ENCODE assay signal across 34 cellular contexts in the genomic region with DNA sequence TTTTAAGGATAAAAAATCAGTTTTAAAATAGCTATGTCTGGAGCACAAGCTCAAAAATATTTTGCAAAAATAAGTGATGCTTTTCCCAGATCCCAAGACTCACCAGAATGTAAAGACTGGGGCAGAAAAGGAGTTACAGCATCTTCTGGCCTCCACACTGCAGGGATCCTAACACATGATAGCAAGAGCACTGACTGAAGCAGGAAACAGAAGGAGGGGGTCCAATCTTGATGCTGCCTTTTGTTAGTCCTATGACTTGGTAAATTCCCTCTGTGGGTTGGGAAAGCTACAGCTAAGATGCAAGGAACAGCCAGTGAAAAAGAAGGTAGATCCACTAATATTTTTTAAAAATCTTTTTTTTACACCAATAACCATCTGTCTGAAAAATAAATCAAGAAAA. TPM values are rescaled to one million over a fixed set of nuclear protein-coding genes. Genes with fewer than 3 reads are reported as not detected.
"Had no signal": no experiment of that assay in that cellular context is flagged by ENCODE, and none has a peak within 500 bp of the region (broad histone marks: within the 10 kb centered on the region; RNA-seq: fewer than 3 reads in every experiment).

No MANE protein-coding gene starts in this region.

- H3K4me3 ChIP-seq: PC-9 had no signal

- H3K27ac ChIP-seq: PC-9, RWPE1, WERI-Rb-1 had no signal

- H3K36me3 ChIP-seq: WERI-Rb-1 had no signal

- H3K4me2 ChIP-seq: PC-9 had no signal

- DNase-seq: activated CD4-positive, alpha-beta T cell treated with anti-CD3 and anti-CD28 coated beads for 36 hours; activated CD4-positive, alpha-beta T cell treated with anti-CD3 and anti-CD28 coated beads, Interleukin-2, amount 10 ng/mL, durations not matched to agents 7 days and 5 days; activated CD4-positive, alpha-beta T cell treated with anti-CD3 and anti-CD28 coated beads, Interleukin-2, amount 50 U/mL, for 48 hours; activated CD8-positive, alpha-beta T cell treated with anti-CD3 and anti-CD28 coated beads, Interleukin-2, amount 10 ng/mL, durations not matched to agents 7 days and 5 days; activated gamma-delta T cell treated with Interleukin-2 at 50 U/mL for 16 hours; activated naive CD4-positive, alpha-beta T cell treated with anti-CD3 and anti-CD28 coated beads for 36 hours; activated naive CD8-positive, alpha-beta T cell treated with anti-CD3 and anti-CD28 coated beads, Interleukin-2, amount 50 U/mL, for 24 hours; activated T-cell treated with anti-CD3 and anti-CD28 coated beads for 4 hours; activated T-cell treated with anti-CD3 and anti-CD28 coated beads, Interleukin-2, amount 50 U/mL, for 4 hours; anterior cingulate cortex; caudate nucleus; cerebellar nuclear complex; MM.1S; MV-4-11; NCI-H1092; NCI-H1436 treated with DMSO at 0.1 percent for 48 hours; NCI-H1694 treated with DMSO at 0.1 percent for 48 hours; NCI-H2029 treated with DMSO at 0.1 percent for 48 hours; NCI-H2107; NCI-H2171; NCI-H510A; NCI-H526; NCI-H748 treated with DMSO at 0.1 percent for 48 hours; NK-92 treated with Interleukin-12 subunit alpha and Interleukin-12 subunit beta, amount 100 ng/mL, for 24 hours; PC-9; SIG-M5; T1000; WERI-Rb-1 had no signal

RNA-seq across cellular contexts. Expression of gene TNR, which starts 54.2 kb away (rescaled TPM):
- total RNA-seq: activated CD4-positive, alpha-beta T cell treated with anti-CD3 and anti-CD28 coated beads, Interleukin-2, amount 10 ng/mL, durations not matched to agents 7 days and 5 days; activated CD8-positive, alpha-beta T cell treated with anti-CD3 and anti-CD28 coated beads, Interleukin-2, amount 10 ng/mL, durations not matched to agents 7 days and 5 days; activated naive CD4-positive, alpha-beta T cell treated with anti-CD3 and anti-CD28 coated beads for 36 hours; activated T-cell treated with anti-CD3 and anti-CD28 coated beads, Interleukin-2, amount 50 U/mL, for 4 hours; activated T-helper 1 cell treated with anti-CD3 and anti-CD28 coated beads, Interleukin-12 subunit alpha, Interleukin-12 subunit beta, Interleukin-2, Interleukin-4 antibody, amounts not matched to agents 30 ng/mL and 10 ng/mL and 1 ng/mL, durations not matched to agents 14 hours and 24 hours and 36 hours; bronchial epithelial cell; LHCN-M2; OCI-LY7; PC-9; Right ventricle myocardium inferior had no signal
